22 cellular contexts compared by ENCODE assay signal in genomic region chr17:2695961-2696760, GRCh38. TPM values are rescaled to one million over a fixed set of nuclear protein-coding genes. Genes with fewer than 3 reads are reported as not detected.
DNase-seq lines count a peak whose midpoint lies in the region; FAIRE-seq and TF ChIP-seq lines count a peak whose summit lies in the region.
"Had no signal": no experiment of that assay in that cellular context is flagged by ENCODE, and none has a peak within 500 bp of the region (broad histone marks: within the 10 kb centered on the region; RNA-seq: fewer than 3 reads in every experiment).

No MANE protein-coding gene starts in this region.

- DNase-seq in activated CD4-positive, alpha-beta T cell treated with anti-CD3 and anti-CD28 coated beads for 48 hours, result peak; percentile 2
- DNase-seq in activated CD4-positive, alpha-beta T cell treated with anti-CD3 and anti-CD28 coated beads, Interleukin-2, amount 50 U/mL, for 1 hour, result no peak
- DNase-seq in GM19239 (ENCODE audit: insufficient read length, low spot score) (peak; percentile 21), epidermal melanocyte (ENCODE audit: insufficient read length, low spot score) (peak; percentile 14), spleen (peak; percentile 74), NCI-H2029 treated with DMSO at 0.1 percent for 48 hours (lab: John Stamatoyannopoulos, UW) (no peak)
- no peak for DNase-seq in CD8-positive, alpha-beta memory T cell
- DNase-seq in activated naive CD4-positive, alpha-beta T cell treated with anti-CD3 and anti-CD28 coated beads for 36 hours, result no peak
- DNase-seq: CD4-positive, CD25-positive, alpha-beta regulatory T cell; central memory CD4-positive, alpha-beta T cell; foreskin keratinocyte; MV-4-11; NCI-H748 treated with DMSO at 0.1 percent for 48 hours; PC-3; retina; stimulated activated CD4-positive, alpha-beta T cell treated with anti-CD3 and anti-CD28 coated beads, Interleukin-1b, Interleukin-23, amount 100 ng/mL, for 48 hours; SW 1271 had no signal

- TF ChIP-seq POLR2A in spleen (IDR thresholded peaks at IDR 0.05), result no peak

- no peak overlapping the region for H3K27ac ChIP-seq in spleen
- no peak overlapping the region for H3K27ac ChIP-seq in CD8-positive, alpha-beta memory T cell (ENCODE audit: low read depth, low read length)
- H3K27ac ChIP-seq: foreskin keratinocyte, thoracic aorta had no signal

- TF ChIP-seq CTCF in spleen (IDR thresholded peaks at IDR 0.05 in 8 of 11, conservative IDR thresholded peaks at IDR 0.05 in 3 of 11), result no peak

- CTCF ChIA-PET in CD8-positive, alpha-beta memory T cell (lab: Charles Lee), result interaction anchor here (0.9 kb wide), 1 partner anchor 22 kb away, joined by 3 read pairs; no protein-coding TSS in a partner anchor
- CTCF ChIA-PET in activated naive CD4-positive, alpha-beta T cell treated with anti-CD3 and anti-CD28 coated beads for 36 hours (lab: Charles Lee), result no interaction called here

- POLR2A ChIA-PET in CD8-positive, alpha-beta memory T cell (lab: Charles Lee), result no interaction called here

- no peak overlapping the region for H3K4me3 ChIP-seq in spleen
- no peak overlapping the region for H3K4me3 ChIP-seq in CD8-positive, alpha-beta memory T cell (ENCODE audit: low read length)
- H3K4me3 ChIP-seq: thoracic aorta had no signal

- WGBS in spleen, 5 donors, result 89 to 98% (median 90%) methylated on average over 9 to 36 of the region's 36 CpGs

- H3K27me3 Mint-ChIP-seq in CD8-positive, alpha-beta memory T cell, result no peaks in the 10 kb centered on the region
- H3K27me3 Mint-ChIP-seq in activated naive CD4-positive, alpha-beta T cell treated with anti-CD3 and anti-CD28 coated beads for 36 hours (ENCODE audit: low read depth), result no peaks in the 10 kb centered on the region
- H3K27me3 Mint-ChIP-seq: activated naive CD8-positive, alpha-beta T cell; CD4-positive, CD25-positive, alpha-beta regulatory T cell had no signal

- no peaks in the 10 kb centered on the region for H3K4me1 ChIP-seq in spleen
- H3K4me1 ChIP-seq in CD8-positive, alpha-beta memory T cell (ENCODE audit: insufficient read depth, low read length), result no peaks in the 10 kb centered on the region
- H3K4me1 ChIP-seq: foreskin keratinocyte had no signal

- intact Hi-C loops in spleen (cut with DNase I; ENCODE audit: low total_unique reads), result no loop called here
- intact Hi-C loops in activated naive CD4-positive, alpha-beta T cell treated with anti-CD3 and anti-CD28 coated beads for 36 hours (cut with micrococcal nuclease), result no loop called here

- no peaks in the 10 kb centered on the region for H3K9me3 ChIP-seq in spleen
- no peaks in the 10 kb centered on the region for H3K9me3 ChIP-seq in CD8-positive, alpha-beta memory T cell (ENCODE audit: low read length)
- H3K9me3 ChIP-seq: thoracic aorta had no signal

- no peak for FAIRE-seq in GM19239 (lab: Jason Lieb, UNC)
- FAIRE-seq: A204.1 had no signal

- peaks cover 0 to 61% (median 0%) of the 10 kb centered on the region in 3 donors for H3K36me3 Mint-ChIP-seq in CD8-positive, alpha-beta memory T cell
- H3K36me3 Mint-ChIP-seq in activated naive CD4-positive, alpha-beta T cell treated with anti-CD3 and anti-CD28 coated beads for 36 hours (ENCODE audit: low read depth), result peaks cover 15% of the 10 kb centered on the region
- H3K36me3 Mint-ChIP-seq: activated naive CD8-positive, alpha-beta T cell; CD4-positive, CD25-positive, alpha-beta regulatory T cell; natural killer cell had no signal

- H3K27ac Mint-ChIP-seq in CD8-positive, alpha-beta memory T cell, result peak overlapping the region in 1 of 8 donors; percentile 43
- H3K27ac Mint-ChIP-seq in activated naive CD4-positive, alpha-beta T cell treated with anti-CD3 and anti-CD28 coated beads for 36 hours, result no peak overlapping the region
- H3K27ac Mint-ChIP-seq: activated naive CD8-positive, alpha-beta T cell; natural killer cell had no signal

- H3K9me3 Mint-ChIP-seq in CD8-positive, alpha-beta memory T cell, result no peaks in the 10 kb centered on the region
- H3K9me3 Mint-ChIP-seq in activated naive CD4-positive, alpha-beta T cell treated with anti-CD3 and anti-CD28 coated beads for 36 hours, result no peaks in the 10 kb centered on the region
- H3K9me3 Mint-ChIP-seq: CD4-positive, CD25-positive, alpha-beta regulatory T cell; natural killer cell had no signal

- no peaks in the 10 kb centered on the region for H3K27me3 ChIP-seq in spleen (replicated peaks in 1 of 7)
- no peaks in the 10 kb centered on the region for H3K27me3 ChIP-seq in CD8-positive, alpha-beta memory T cell (ENCODE audit: insufficient read depth, low read length, poor library complexity, severe bottlenecking)
- H3K27me3 ChIP-seq: foreskin keratinocyte had no signal

- peaks cover 0 to 100% (median 87%) of the 10 kb centered on the region in 6 donors for H3K36me3 ChIP-seq in spleen
- H3K36me3 ChIP-seq in CD8-positive, alpha-beta memory T cell (ENCODE audit: insufficient read depth, low read length), result no peaks in the 10 kb centered on the region

- H3K4me3 Mint-ChIP-seq in CD8-positive, alpha-beta memory T cell, result no peak overlapping the region
- H3K4me3 Mint-ChIP-seq in activated naive CD4-positive, alpha-beta T cell treated with anti-CD3 and anti-CD28 coated beads for 36 hours, result no peak overlapping the region
- H3K4me3 Mint-ChIP-seq: activated naive CD8-positive, alpha-beta T cell; CD4-positive, CD25-positive, alpha-beta regulatory T cell; natural killer cell had no signal

- H3K4me1 Mint-ChIP-seq in CD8-positive, alpha-beta memory T cell, result peaks cover 0 to 6% (median 0%) of the 10 kb centered on the region in 3 donors
- no peaks in the 10 kb centered on the region for H3K4me1 Mint-ChIP-seq in activated naive CD4-positive, alpha-beta T cell treated with anti-CD3 and anti-CD28 coated beads for 36 hours (ENCODE audit: low read depth)
- H3K4me1 Mint-ChIP-seq: CD4-positive, CD25-positive, alpha-beta regulatory T cell had no signal

RNA-seq across cellular contexts. Expression of gene CLUH, which starts 15.4 kb away (rescaled TPM):
- 10 to 100 TPM; 37.9 to 82.6 (median 51.1) TPM for total RNA-seq in spleen
- 10 to 100 TPM; 14.3 to 48.7 (median 26.5) TPM for polyA plus RNA-seq in spleen
- total RNA-seq in CD8-positive, alpha-beta memory T cell, result 100 to 1,000 TPM; 142 to 146 TPM
- polyA plus RNA-seq in CD8-positive, alpha-beta memory T cell, result 17.8 TPM
- 10 to 100 TPM; 72.7 to 81.4 TPM for total RNA-seq in activated naive CD4-positive, alpha-beta T cell treated with anti-CD3 and anti-CD28 coated beads for 36 hours

RNA-seq across cellular contexts. Expression of gene CCDC92B, which starts 53.3 kb away (rescaled TPM):
- total RNA-seq in spleen, result under 1 TPM in 4 of 7 donors, not detected in 3; 0.14 to 0.26 (median 0.22) TPM
- polyA plus RNA-seq in spleen, result under 1 TPM; 0.03 to 0.20 (median 0.06) TPM
- total RNA-seq in CD8-positive, alpha-beta memory T cell, result under 1 TPM in 1 of 2 experiments, not detected in 1; 0.07 TPM
- not detected for polyA plus RNA-seq in CD8-positive, alpha-beta memory T cell
- total RNA-seq in activated naive CD4-positive, alpha-beta T cell treated with anti-CD3 and anti-CD28 coated beads for 36 hours, result under 1 TPM; 0.07 to 0.12 TPM
- total RNA-seq: lung microvascular endothelial cell, natural killer cell, PC-3 had no signal
- polyA plus RNA-seq: CD4-positive, CD25-positive, alpha-beta regulatory T cell had no signal

Comparison
In these comparisons a context has a peak if more than half of its experiments do, and no peak if none do; other contexts are left out.
1. DNase-seq: peak in activated CD4-positive, alpha-beta T cell treated with anti-CD3 and anti-CD28 coated beads for 48 hours (single experiment), GM19239 (single experiment), epidermal melanocyte (single experiment) and spleen (single experiment); none in activated CD4-positive, alpha-beta T cell treated with anti-CD3 and anti-CD28 coated beads, Interleukin-2, amount 50 U/mL, for 1 hour (single experiment), CD8-positive, alpha-beta memory T cell (0 of 5), activated naive CD4-positive, alpha-beta T cell treated with anti-CD3 and anti-CD28 coated beads for 36 hours (single experiment) and NCI-H2029 treated with DMSO at 0.1 percent for 48 hours (single experiment).